Comparison of ENCODE assay signal across 1 cellular context in genomic region chr12:130827432-130827831, GRCh38.
TF ChIP-seq lines count a peak whose summit lies in the region.

No MANE protein-coding gene starts in this region.

TF ChIP-seq in IMR-90, 13 proteins besides CTCF, POLR2A, EP300 and RAD21 (continued from another document):
- TF ChIP-seq, protein P1, sequence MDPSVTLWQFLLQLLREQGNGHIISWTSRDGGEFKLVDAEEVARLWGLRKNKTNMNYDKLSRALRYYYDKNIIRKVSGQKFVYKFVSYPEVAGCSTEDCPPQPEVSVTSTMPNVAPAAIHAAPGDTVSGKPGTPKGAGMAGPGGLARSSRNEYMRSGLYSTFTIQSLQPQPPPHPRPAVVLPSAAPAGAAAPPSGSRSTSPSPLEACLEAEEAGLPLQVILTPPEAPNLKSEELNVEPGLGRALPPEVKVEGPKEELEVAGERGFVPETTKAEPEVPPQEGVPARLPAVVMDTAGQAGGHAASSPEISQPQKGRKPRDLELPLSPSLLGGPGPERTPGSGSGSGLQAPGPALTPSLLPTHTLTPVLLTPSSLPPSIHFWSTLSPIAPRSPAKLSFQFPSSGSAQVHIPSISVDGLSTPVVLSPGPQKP (IDR thresholded peaks at IDR 0.05; ENCODE audit: borderline replicate concordance, low read depth, low read length): no peak
